In genomic region chr11:114384487-114384886, GRCh38 we compare ENCODE assay signal across 18 cellular contexts.
"Had no signal": no experiment of that assay in that cellular context is flagged by ENCODE, and none has a peak within 500 bp of the region (broad histone marks: within the 10 kb centered on the region; RNA-seq: fewer than 3 reads in every experiment).

No MANE protein-coding gene starts in this region.

- H3K36me3 Mint-ChIP-seq: activated naive CD8-positive, alpha-beta T cell treated with anti-CD3 and anti-CD28 coated beads, Interleukin-2, amount 10 ng/mL, durations not matched to agents 7 days and 5 days had no signal

- ATAC-seq: natural killer cell had no signal

- H3K9me3 Mint-ChIP-seq: activated CD4-positive, alpha-beta T cell treated with anti-CD3 and anti-CD28 coated beads, Interleukin-2, amount 10 ng/mL, durations not matched to agents 24 days and 14 days; activated naive CD8-positive, alpha-beta T cell treated with anti-CD3 and anti-CD28 coated beads, Interleukin-2, amount 10 ng/mL, durations not matched to agents 7 days and 5 days; natural killer cell had no signal

- DNase-seq: activated B cell treated with CpG ODN at 0.5 μM for 24 hours; activated CD4-positive, alpha-beta T cell treated with anti-CD3 and anti-CD28 coated beads, Interleukin-2, amount 10 ng/mL, durations not matched to agents 24 days and 14 days; activated gamma-delta T cell; activated naive CD8-positive, alpha-beta T cell treated with anti-CD3 and anti-CD28 coated beads, Interleukin-2, amount 10 ng/mL, durations not matched to agents 7 days and 5 days; activated T-cell treated with anti-CD3 and anti-CD28 coated beads for 4 hours; anterior cingulate cortex; brain microvascular endothelial cell; cortex of kidney; effector CD4-positive, alpha-beta T cell; esophagus squamous epithelium; hippocampal formation; kidney; left ventricle myocardium inferior; natural killer cell; stimulated activated CD4-positive, alpha-beta T cell treated with anti-CD3 and anti-CD28 coated beads, Interleukin-12 subunit alpha, Interleukin-12 subunit beta, amount 100 ng/mL, for 4 hours; stimulated activated CD4-positive, alpha-beta T cell treated with anti-CD3 and anti-CD28 coated beads, Interleukin-2, amount 100 ng/mL, for 24 hours; tibial artery had no signal

- H3K4me3 Mint-ChIP-seq: activated B cell treated with CpG ODN at 0.5 μM for 24 hours; activated CD4-positive, alpha-beta T cell treated with anti-CD3 and anti-CD28 coated beads, Interleukin-2, amount 10 ng/mL, durations not matched to agents 24 days and 14 days; activated naive CD8-positive, alpha-beta T cell treated with anti-CD3 and anti-CD28 coated beads, Interleukin-2, amount 10 ng/mL, durations not matched to agents 7 days and 5 days; memory B cell; natural killer cell had no signal

- H3K27ac Mint-ChIP-seq: activated B cell treated with CpG ODN at 0.5 μM for 24 hours; activated CD4-positive, alpha-beta T cell treated with anti-CD3 and anti-CD28 coated beads, Interleukin-2, amount 10 ng/mL, durations not matched to agents 24 days and 14 days; activated naive CD8-positive, alpha-beta T cell treated with anti-CD3 and anti-CD28 coated beads, Interleukin-2, amount 10 ng/mL, durations not matched to agents 7 days and 5 days; memory B cell; natural killer cell had no signal

- H3K4me1 Mint-ChIP-seq: activated B cell treated with CpG ODN at 0.5 μM for 24 hours; activated naive CD8-positive, alpha-beta T cell treated with anti-CD3 and anti-CD28 coated beads, Interleukin-2, amount 10 ng/mL, durations not matched to agents 7 days and 5 days; memory B cell; natural killer cell had no signal
